20 cellular contexts compared by ENCODE assay signal in the genomic region with DNA sequence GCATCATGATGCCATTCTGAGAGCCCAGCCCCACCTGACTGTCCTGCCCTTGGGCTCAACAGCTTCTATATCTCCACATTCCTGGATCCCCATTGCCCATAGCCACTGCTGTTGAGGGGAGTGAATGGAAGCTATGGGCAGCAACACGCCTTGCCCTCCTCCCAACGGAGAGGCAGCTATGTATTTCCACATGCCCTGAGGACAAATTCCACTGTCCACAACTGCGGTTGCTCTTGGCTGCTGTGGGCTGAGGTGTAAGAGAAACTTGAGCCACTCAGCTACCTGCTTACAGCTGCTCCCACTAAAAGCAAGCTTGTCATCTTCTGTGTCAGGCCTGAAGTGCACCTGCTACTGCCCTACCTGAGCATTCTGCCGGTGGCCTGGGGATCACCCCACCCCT.
"Had no signal": no experiment of that assay in that cellular context is flagged by ENCODE, and none has a peak within 500 bp of the region (broad histone marks: within the 10 kb centered on the region; RNA-seq: fewer than 3 reads in every experiment).

No MANE protein-coding gene starts in this region.

- H3K4me3 ChIP-seq: SJCRH30 had no signal

- H3K27ac ChIP-seq: HL-60, SJCRH30 had no signal

- H3K9me3 ChIP-seq: SJCRH30 had no signal

- DNase-seq: KBM-7, MM.1S, NCI-H1092 treated with DMSO at 0.1 percent for 48 hours, NCI-H1436, NCI-H187, NCI-H2029, NCI-H2081 treated with DMSO at 0.1 percent for 48 hours, NCI-H2171, NCI-H226, NCI-H446, NCI-H510A, NCI-H524 treated with DMSO at 0.1 percent for 48 hours, NCI-H69, NCI-H774, SHP77 treated with DMSO at 0.1 percent for 48 hours had no signal

- H3K4me1 ChIP-seq: SJCRH30 had no signal

- H3K36me3 ChIP-seq: SJCRH30 had no signal

- ATAC-seq: Panc1, Right ventricle myocardium inferior, SK-N-SH treated with all-trans-retinoic acid at 6 μM for 48 hours had no signal

- H3K27me3 ChIP-seq: SJCRH30 had no signal
